In the genomic region with DNA sequence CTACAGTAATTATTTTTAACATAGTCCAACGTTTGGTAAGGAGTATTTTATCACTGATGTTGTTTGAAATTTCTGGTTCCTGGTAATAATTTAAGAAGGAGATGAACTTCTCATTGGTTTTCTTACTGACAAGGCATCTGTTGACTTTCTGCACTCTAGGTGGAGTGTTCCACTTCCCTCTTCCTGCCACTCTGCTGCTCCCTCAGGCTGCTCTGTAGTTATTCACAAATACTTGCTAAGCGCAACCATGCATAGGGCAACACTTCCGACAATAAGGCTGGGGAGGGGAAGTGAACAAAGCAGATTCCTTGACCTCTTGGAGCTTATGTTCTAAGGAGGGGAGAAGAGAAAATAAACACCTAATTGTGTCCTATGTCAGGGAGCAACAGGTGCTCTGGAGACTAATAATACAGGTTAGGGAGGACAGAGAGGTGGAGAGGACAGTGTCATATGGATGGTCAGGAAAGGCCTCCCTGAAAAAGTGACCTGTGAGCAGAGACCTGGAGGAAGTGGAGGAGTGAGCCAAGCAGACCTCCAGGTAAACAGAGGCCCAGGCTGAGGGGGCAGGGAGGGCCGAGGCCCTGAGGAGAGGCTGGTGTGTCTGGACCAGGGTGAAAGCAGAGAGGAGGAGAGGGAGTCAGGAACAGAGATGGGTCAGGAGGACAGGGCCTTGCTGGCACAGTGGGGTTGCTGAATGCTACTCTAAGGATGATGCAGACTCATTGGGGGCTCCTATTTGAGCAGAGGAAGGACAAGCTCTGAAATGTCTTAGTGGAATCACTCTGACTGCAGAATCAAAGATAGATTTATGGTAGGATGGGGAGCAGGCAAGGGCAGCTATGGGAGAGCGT, we compare ENCODE assay signal across 18 cellular contexts.
"Had no signal": no experiment of that assay in that cellular context is flagged by ENCODE, and none has a peak within 500 bp of the region (broad histone marks: within the 10 kb centered on the region; RNA-seq: fewer than 3 reads in every experiment).

No MANE protein-coding gene starts in this region.

- H3K36me3 ChIP-seq: suprapubic skin, transverse colon had no signal

- H3K27me3 Mint-ChIP-seq: activated naive CD8-positive, alpha-beta T cell; stimulated activated naive CD8-positive, alpha-beta T cell treated with anti-CD3 and anti-CD28 coated beads, Interleukin-15, Interleukin-2, amounts not matched to agents 100 ng/mL and 50 ng/mL, for 24 hours had no signal

- H3K4me3 ChIP-seq: suprapubic skin, transverse colon had no signal

- H3K36me3 Mint-ChIP-seq: activated naive CD8-positive, alpha-beta T cell had no signal

- H3K4me1 Mint-ChIP-seq: nephron progenitor cell had no signal

- H3K4me3 Mint-ChIP-seq: activated naive CD8-positive, alpha-beta T cell; effector memory CD8-positive, alpha-beta T cell; nephron progenitor cell; stimulated activated naive CD8-positive, alpha-beta T cell treated with anti-CD3 and anti-CD28 coated beads, Interleukin-15, Interleukin-2, amounts not matched to agents 100 ng/mL and 50 ng/mL, for 24 hours had no signal

- H3K4me1 ChIP-seq: transverse colon had no signal

- H3K27ac ChIP-seq: suprapubic skin, transverse colon had no signal

- H3K27ac Mint-ChIP-seq: activated naive CD8-positive, alpha-beta T cell; effector memory CD8-positive, alpha-beta T cell; nephron progenitor cell; progenitor cell of endocrine pancreas; stimulated activated naive CD8-positive, alpha-beta T cell treated with anti-CD3 and anti-CD28 coated beads, Interleukin-15, Interleukin-2, amounts not matched to agents 100 ng/mL and 50 ng/mL, for 24 hours had no signal

- FAIRE-seq: bronchial epithelial cell, islet of Langerhans had no signal

- H3K27me3 ChIP-seq: suprapubic skin, transverse colon had no signal

- H3K9me3 Mint-ChIP-seq: stimulated activated naive CD8-positive, alpha-beta T cell treated with anti-CD3 and anti-CD28 coated beads, Interleukin-15, Interleukin-2, amounts not matched to agents 100 ng/mL and 50 ng/mL, for 24 hours had no signal

- DNase-seq: activated CD4-positive, alpha-beta T cell treated with anti-CD3 and anti-CD28 coated beads, Interleukin-2, amount 50 U/mL, for 48 hours; dermis blood vessel endothelial cell; effector memory CD8-positive, alpha-beta T cell; foreskin fibroblast; glutamatergic neuron; hippocampal formation; midbrain; nephron progenitor cell; stimulated activated CD4-positive, alpha-beta T cell treated with anti-CD3 and anti-CD28 coated beads, Interleukin-12 subunit alpha, Interleukin-12 subunit beta, amount 100 ng/mL, for 4 hours; stimulated activated CD4-positive, alpha-beta T cell treated with anti-CD3 and anti-CD28 coated beads, Interleukin-2, amount 100 ng/mL, for 24 hours; T-helper 2 cell; transverse colon had no signal

- H3K9me3 ChIP-seq: suprapubic skin, transverse colon had no signal

- ATAC-seq: effector memory CD8-positive, alpha-beta T cell had no signal
